In the genomic region with DNA sequence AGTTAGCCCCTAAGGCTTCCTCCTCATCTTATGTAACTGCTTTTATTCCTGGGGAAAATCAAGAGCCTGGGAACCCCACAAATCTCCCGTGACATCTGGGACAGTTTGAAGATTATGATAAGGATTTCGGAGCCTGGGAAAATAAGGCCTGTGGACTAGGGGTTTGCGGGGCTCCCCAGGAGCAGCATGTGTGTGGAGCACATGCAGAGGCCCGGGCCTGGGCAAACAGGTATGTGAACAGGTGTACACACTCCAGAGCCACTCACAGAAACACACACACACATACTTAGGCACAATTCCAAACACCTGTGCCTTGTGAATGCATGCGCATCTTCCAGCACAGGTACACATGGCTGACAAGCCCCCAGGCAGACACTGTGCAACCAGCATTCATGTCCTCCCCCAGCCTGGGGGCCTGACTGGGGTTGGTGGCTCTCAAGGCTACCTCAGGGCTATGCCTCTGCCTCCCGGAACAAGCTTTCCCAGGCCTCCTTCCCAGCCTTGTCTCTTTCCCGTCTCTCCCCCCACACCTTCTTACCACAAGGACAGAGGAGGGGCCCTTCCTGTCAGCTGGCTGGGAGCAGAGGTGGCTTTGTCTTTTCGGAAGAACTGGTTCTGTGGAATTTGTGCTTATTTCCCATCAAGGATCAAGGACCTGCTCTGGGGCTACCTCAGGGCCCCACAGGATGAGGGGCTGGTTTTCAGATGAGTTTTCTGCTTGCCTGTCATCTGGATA, we compare ENCODE assay signal across 15 cellular contexts. TPM values are rescaled to one million over a fixed set of nuclear protein-coding genes. Genes with fewer than 3 reads are reported as not detected.
DNase-seq lines count a peak whose midpoint lies in the region; TF ChIP-seq lines count a peak whose summit lies in the region.
"Had no signal": no experiment of that assay in that cellular context is flagged by ENCODE, and none has a peak within 500 bp of the region (broad histone marks: within the 10 kb centered on the region; RNA-seq: fewer than 3 reads in every experiment).

No MANE protein-coding gene starts in this region.

- H3K9ac ChIP-seq in endodermal cell (ENCODE audit: extremely low read depth, low read length, poor library complexity, severe bottlenecking) (no peak overlapping the region), trophoblast cell (ENCODE audit: low read length) (no peak overlapping the region)

- H3K27ac Mint-ChIP-seq in endodermal cell: no peak overlapping the region
- H3K27ac Mint-ChIP-seq: activated naive CD8-positive, alpha-beta T cell treated with anti-CD3 and anti-CD28 coated beads, Interleukin-2, amount 10 ng/mL, durations not matched to agents 7 days and 5 days; memory B cell had no signal

- no peak overlapping the region for H3K4me3 ChIP-seq in endodermal cell (ENCODE audit: low read length)
- no peak overlapping the region for H3K4me3 ChIP-seq in trophoblast cell (ENCODE audit: low read depth, low read length)
- no peak overlapping the region for H3K4me3 ChIP-seq in MG63
- H3K4me3 ChIP-seq: ovary had no signal

- H3K4ac ChIP-seq in trophoblast cell (ENCODE audit: low read depth, low read length): no peak overlapping the region

- H3K14ac ChIP-seq in trophoblast cell (ENCODE audit: low read length): peak overlapping the region; percentile 21

- H4K8ac ChIP-seq in trophoblast cell (ENCODE audit: low read depth, low read length): no peak overlapping the region

- H3K36me3 ChIP-seq in endodermal cell (ENCODE audit: control insufficient read depth, insufficient read depth, low read length) (no peaks in the 10 kb centered on the region), trophoblast cell (ENCODE audit: control insufficient read depth in 1 of 2, insufficient read depth in 2 of 2, low read length in 2 of 2) (no peaks in the 10 kb centered on the region), MG63 (no peaks in the 10 kb centered on the region)
- H3K36me3 ChIP-seq: ovary had no signal

- peak overlapping the region; percentile 5 for H3K4me2 ChIP-seq in trophoblast cell (ENCODE audit: low read length)

- DNase-seq in SIG-M5 treated with dmso at 0.1 percent for 504 hours (lab: John Stamatoyannopoulos, UW; ENCODE audit: unreplicated experiment) (peak; percentile 49), SIG-M5 (lab: John Stamatoyannopoulos, UW) (no peak), endodermal cell (peak; percentile 74), trophoblast cell (peak; percentile 99), MG63 (no peak), NCI-H2081 treated with DMSO at 0.1 percent for 48 hours (lab: John Stamatoyannopoulos, UW) (no peak)
- DNase-seq in central memory CD4-positive, alpha-beta T cell: no peak
- DNase-seq: activated naive CD8-positive, alpha-beta T cell treated with anti-CD3 and anti-CD28 coated beads, Interleukin-2, amount 10 ng/mL, durations not matched to agents 7 days and 5 days; COR-L47; ovary had no signal

- no peak for TF ChIP-seq EP300 in Ishikawa (IDR thresholded peaks at IDR 0.05; ENCODE audit: borderline replicate concordance)

- H3K23ac ChIP-seq in trophoblast cell (ENCODE audit: low read length): no peak overlapping the region

- peaks cover 10% of the 10 kb centered on the region for H3K4me1 ChIP-seq in endodermal cell (ENCODE audit: control insufficient read depth, insufficient read depth, low read length)
- H3K4me1 ChIP-seq in trophoblast cell (ENCODE audit: control insufficient read depth in 1 of 2, insufficient read depth in 2 of 2, low read length in 2 of 2): peaks cover 55 to 58% of the 10 kb centered on the region in 2 experiments

- no peak for TF ChIP-seq RAD21 in Ishikawa (IDR thresholded peaks at IDR 0.05; ENCODE audit: low read depth)

- no peak for TF ChIP-seq CTCF in endodermal cell (conservative IDR thresholded peaks at IDR 0.05)

- H2BK12ac ChIP-seq in trophoblast cell (ENCODE audit: low read length): peak overlapping the region; percentile 78

- peak overlapping the region; percentile 5 for H2BK5ac ChIP-seq in trophoblast cell (ENCODE audit: low read depth, low read length, poor library complexity)

- peaks cover 29% of the 10 kb centered on the region for H3K79me2 ChIP-seq in trophoblast cell (ENCODE audit: control insufficient read depth, insufficient read depth, low read length, poor library complexity)

- no peaks in the 10 kb centered on the region for H3K9me3 Mint-ChIP-seq in endodermal cell
- H3K9me3 Mint-ChIP-seq: activated naive CD8-positive, alpha-beta T cell treated with anti-CD3 and anti-CD28 coated beads, Interleukin-2, amount 10 ng/mL, durations not matched to agents 7 days and 5 days; central memory CD8-positive, alpha-beta T cell; memory B cell had no signal

- no peak overlapping the region for H2AFZ ChIP-seq in trophoblast cell (ENCODE audit: insufficient read depth, low read length, poor library complexity)

- H2BK120ac ChIP-seq in trophoblast cell (ENCODE audit: insufficient read depth, low read length, poor library complexity): peak overlapping the region; percentile 62

- H4K91ac ChIP-seq in trophoblast cell (ENCODE audit: low read depth, low read length): peak overlapping the region; percentile 100

- H3K36me3 Mint-ChIP-seq in endodermal cell (ENCODE audit: low read depth): no peaks in the 10 kb centered on the region
- H3K36me3 Mint-ChIP-seq: activated naive CD8-positive, alpha-beta T cell treated with anti-CD3 and anti-CD28 coated beads, Interleukin-2, amount 10 ng/mL, durations not matched to agents 7 days and 5 days; memory B cell had no signal

- peaks cover 10% of the 10 kb centered on the region for H3K27me3 ChIP-seq in endodermal cell (ENCODE audit: control insufficient read depth, insufficient read depth, low read length, poor library complexity, severe bottlenecking)
- no peaks in the 10 kb centered on the region for H3K27me3 ChIP-seq in trophoblast cell (ENCODE audit: insufficient read depth, low read length)
- no peaks in the 10 kb centered on the region for H3K27me3 ChIP-seq in MG63
- H3K27me3 ChIP-seq: ovary had no signal

- peaks cover 26% of the 10 kb centered on the region for H3K4me1 Mint-ChIP-seq in endodermal cell
- H3K4me1 Mint-ChIP-seq: activated naive CD8-positive, alpha-beta T cell treated with anti-CD3 and anti-CD28 coated beads, Interleukin-2, amount 10 ng/mL, durations not matched to agents 7 days and 5 days; central memory CD8-positive, alpha-beta T cell had no signal

- H3K4me3 Mint-ChIP-seq in endodermal cell: no peak overlapping the region
- H3K4me3 Mint-ChIP-seq: activated naive CD8-positive, alpha-beta T cell treated with anti-CD3 and anti-CD28 coated beads, Interleukin-2, amount 10 ng/mL, durations not matched to agents 7 days and 5 days; central memory CD8-positive, alpha-beta T cell; memory B cell had no signal

- H3K27ac ChIP-seq in endodermal cell (ENCODE audit: low read depth, low read length): no peak overlapping the region
- H3K27ac ChIP-seq in trophoblast cell (ENCODE audit: low read depth, low read length): peak overlapping the region; percentile 98
- H3K27ac ChIP-seq: ovary had no signal

- 88 to 100% methylated on average over 2 to 8 of the region's 8 CpGs for WGBS in endodermal cell (ENCODE audit: insufficient coverage in 1 of 2, insufficient read length in 1 of 2), 2 experiments
- no CpG with 5 or more reads among the region's 8 CpGs for whole genome bisulfite sequencing in trophoblast cell (ENCODE audit: extremely low coverage, insufficient coverage, insufficient read length)

- H4K12ac ChIP-seq in trophoblast cell (ENCODE audit: low read depth, low read length): no peak overlapping the region

- peaks cover 43% of the 10 kb centered on the region for H3K79me1 ChIP-seq in trophoblast cell (ENCODE audit: low read length)

- H2AK5ac ChIP-seq in trophoblast cell (ENCODE audit: low read length): no peak overlapping the region

- H3K9me3 ChIP-seq in endodermal cell (ENCODE audit: control insufficient read depth, low read length) (no peaks in the 10 kb centered on the region), trophoblast cell (ENCODE audit: insufficient read depth, low read depth, low read length) (no peaks in the 10 kb centered on the region), MG63 (no peaks in the 10 kb centered on the region)
- H3K9me3 ChIP-seq: ovary had no signal

- peaks cover 29% of the 10 kb centered on the region for H3K27me3 Mint-ChIP-seq in endodermal cell (ENCODE audit: insufficient read depth)

- peak overlapping the region; percentile 38 for H3K18ac ChIP-seq in trophoblast cell (ENCODE audit: low read length)

TF ChIP-seq in Ishikawa, 13 proteins besides CTCF, POLR2A, EP300 and RAD21:
- TF ChIP-seq ZBTB7A (IDR thresholded peaks at IDR 0.05; ENCODE audit: low read depth) (no peak), TEAD4 (IDR thresholded peaks at IDR 0.05) (0 out of 2 replicates have a peak, but pooled peaks have one; percentile 31), TCF12 (IDR thresholded peaks at IDR 0.05; ENCODE audit: low read depth) (0 out of 2 replicates have a peak, but pooled peaks have one; percentile 26)

RNA-seq across cellular contexts. Expression of a gene that starts 2.6 kb away (rescaled TPM):
- total RNA-seq in endodermal cell: under 1 TPM; 0.31 to 0.37 TPM
- polyA plus RNA-seq in endodermal cell (2013, experiment 1 of 2): 0.11 TPM
- not detected for polyA plus RNA-seq in endodermal cell (2013, experiment 2 of 2)
- 45.7 and 47.8 TPM in 2 replicates for polyA plus RNA-seq in trophoblast cell (2013)
- 6.7 and 23.4 TPM in 2 replicates for total RNA-seq in MG63 (2014; rRNA removed; shearing (Covaris generic); ENCODE audit: low replicate concordance)
- total RNA-seq: NCI-H460 had no signal

RNA-seq across cellular contexts. Expression of a gene that starts 38.6 kb away (rescaled TPM):
- 10 to 100 TPM; 31.0 to 39.0 TPM for total RNA-seq in endodermal cell
- polyA plus RNA-seq in endodermal cell (2013, experiment 1 of 2): 52.4 TPM
- polyA plus RNA-seq in endodermal cell (2013, experiment 2 of 2): 45.3 TPM
- 31.0 and 31.5 TPM in 2 replicates for polyA plus RNA-seq in trophoblast cell (2013)
- total RNA-seq in MG63 (2014; rRNA removed; shearing (Covaris generic); ENCODE audit: low replicate concordance): 4.7 and 10.9 TPM in 2 replicates
- total RNA-seq: activated naive CD8-positive, alpha-beta T cell treated with anti-CD3 and anti-CD28 coated beads, Interleukin-2, amount 10 ng/mL, durations not matched to agents 7 days and 5 days had no signal

RNA-seq across cellular contexts. Expression of a gene that starts 51.4 kb away (rescaled TPM):
- under 1 TPM; 0.60 to 0.62 TPM for total RNA-seq in endodermal cell
- 0.25 TPM for polyA plus RNA-seq in endodermal cell (2013, experiment 1 of 2)
- 0.54 TPM for polyA plus RNA-seq in endodermal cell (2013, experiment 2 of 2)
- 4.4 and 4.6 TPM in 2 replicates for polyA plus RNA-seq in trophoblast cell (2013)
- 0.15 and 1.3 TPM in 2 replicates for total RNA-seq in MG63 (2014; rRNA removed; shearing (Covaris generic); ENCODE audit: low replicate concordance)
- total RNA-seq: A673; activated naive CD8-positive, alpha-beta T cell treated with anti-CD3 and anti-CD28 coated beads, Interleukin-2, amount 10 ng/mL, durations not matched to agents 7 days and 5 days; NCI-H460 had no signal

Comparison
In these comparisons a context has a peak if more than half of its experiments do, and no peak if none do; other contexts are left out.
1. DNase-seq: peak in SIG-M5 treated with dmso at 0.1 percent for 504 hours (single experiment), endodermal cell (single experiment) and trophoblast cell (2 of 2); none in SIG-M5 (single experiment), central memory CD4-positive, alpha-beta T cell (single experiment), MG63 (single experiment) and NCI-H2081 treated with DMSO at 0.1 percent for 48 hours (single experiment).